ENCODE assay signal across 1 cellular context in genomic region chr15:40581796-40582195, GRCh38. TPM values are rescaled to one million over a fixed set of nuclear protein-coding genes. Genes with fewer than 3 reads are reported as not detected.
"Had no signal": no experiment of that assay in that cellular context is flagged by ENCODE, and none has a peak within 500 bp of the region (broad histone marks: within the 10 kb centered on the region; RNA-seq: fewer than 3 reads in every experiment).

No MANE protein-coding gene starts in this region.

RNA-seq across cellular contexts. Expression of gene KNL1, which starts 12.3 kb away (rescaled TPM):
- total RNA-seq: body of pancreas had no signal
